In genomic region chr3:169179193-169180122, GRCh38 we compare ENCODE assay signal across 32 cellular contexts.
DNase-seq lines count a peak whose midpoint lies in the region; ATAC-seq and TF ChIP-seq lines count a peak whose summit lies in the region.
"Had no signal": no experiment of that assay in that cellular context is flagged by ENCODE, and none has a peak within 500 bp of the region (broad histone marks: within the 10 kb centered on the region; RNA-seq: fewer than 3 reads in every experiment).

No MANE protein-coding gene starts in this region.

- no peaks in the 10 kb centered on the region for H3K9me1 ChIP-seq in IMR-90 (ENCODE audit: insufficient read depth, low read length)

- POLR2A ChIA-PET in IMR-90 (lab: Charles Lee; ENCODE audit: unreplicated experiment) = interaction anchor here (0.5 kb wide), 1 partner anchor 325 kb away, joined by 3 read pairs; no protein-coding TSS in a partner anchor

- H2AK9ac ChIP-seq in IMR-90 (replicated peaks; ENCODE audit: low read depth, low read length, poor library complexity) = no peak overlapping the region

- H3K36me3 Mint-ChIP-seq in mesothelial cell of epicardium = no peaks in the 10 kb centered on the region

- H3K27ac Mint-ChIP-seq in mesothelial cell of epicardium = no peak overlapping the region
- H3K27ac Mint-ChIP-seq: activated naive CD4-positive, alpha-beta T cell treated with anti-CD3 and anti-CD28 coated beads for 36 hours; activated T-helper 1 cell treated with anti-CD3 and anti-CD28 coated beads, Interleukin-12 subunit alpha, Interleukin-12 subunit beta, Interleukin-2, Interleukin-4 antibody, amounts not matched to agents 30 ng/mL and 10 ng/mL and 1 ng/mL, durations not matched to agents 14 hours and 24 hours and 36 hours; stimulated activated naive CD8-positive, alpha-beta T cell treated with anti-CD3 and anti-CD28 coated beads, Interleukin-15, Interleukin-2, amounts not matched to agents 100 ng/mL and 50 ng/mL, for 24 hours had no signal

- no peaks in the 10 kb centered on the region for H3K79me1 ChIP-seq in IMR-90 (ENCODE audit: low read depth in 1 of 2, low read length in 2 of 2)

- H3K27me3 Mint-ChIP-seq in mesothelial cell of epicardium (ENCODE audit: low read depth) = no peaks in the 10 kb centered on the region

- intact Hi-C loops in IMR-90 (cut with micrococcal nuclease) = no loop called here
- intact Hi-C loops in left lung (cut with DNase I) = no loop called here

- H3K18ac ChIP-seq in IMR-90 (ENCODE audit: low read depth, low read length) = no peak overlapping the region

- no peak overlapping the region for H3K23ac ChIP-seq in IMR-90 (ENCODE audit: low read depth, low read length)

- dilution Hi-C loops in IMR-90 (cut with HindIII; ENCODE audit: low sequenced_read_pairs, unreplicated experiment) = no loop called here

- H4K91ac ChIP-seq in IMR-90 (ENCODE audit: insufficient read depth, low read depth, low read length) = no peak overlapping the region

- H4K5ac ChIP-seq in IMR-90 (ENCODE audit: low read depth, low read length) = no peak overlapping the region

- H3K27me3 ChIP-seq in H7 (ENCODE audit: control insufficient read depth, insufficient read depth, low read length) = no peaks in the 10 kb centered on the region
- H3K27me3 ChIP-seq in IMR-90 (ENCODE audit: control insufficient read depth, insufficient read depth, low read length) = peaks cover 2% of the 10 kb centered on the region; the same call in 1 of the 2 replicates
- no peaks in the 10 kb centered on the region for H3K27me3 ChIP-seq in left lung
- H3K27me3 ChIP-seq: adrenal gland, BLaER1, brain microvascular endothelial cell, esophagus squamous epithelium, MG63, Peyer's patch, SJCRH30, uterus had no signal

- WGBS in IMR-90 (ENCODE audit: extremely low coverage in 2 of 2, insufficient read length in 1 of 2), 2 experiments = 100% methylated on average over 1 of the region's 7 CpGs; no CpG with 5 or more reads in 1 of the 2 experiments

- ATAC-seq in IMR-90 (ENCODE audit: low read depth) (no peak), left lung (peak; percentile 50)
- ATAC-seq: K562 had no signal

- H3K36me3 ChIP-seq in H7 (replicated peaks; ENCODE audit: control insufficient read depth, insufficient read depth, low read length) (no peaks in the 10 kb centered on the region), IMR-90 (ENCODE audit: control insufficient read depth, insufficient read depth, low read length) (no peaks in the 10 kb centered on the region), SK-N-MC (ENCODE audit: insufficient read depth, low read length) (no peaks in the 10 kb centered on the region), left lung (no peaks in the 10 kb centered on the region)
- H3K36me3 ChIP-seq: adrenal gland, BLaER1, brain microvascular endothelial cell, esophagus squamous epithelium, MG63, Peyer's patch, SJCRH30, thoracic aorta, uterus had no signal

- H3K9me3 ChIP-seq in IMR-90 (ENCODE audit: control insufficient read depth, insufficient read depth, low read length) (no peaks in the 10 kb centered on the region), SK-N-MC (ENCODE audit: low read depth, low read length) (no peaks in the 10 kb centered on the region), left lung (no peaks in the 10 kb centered on the region)
- H3K9me3 ChIP-seq: adrenal gland, BLaER1, esophagus squamous epithelium, MG63, Peyer's patch, SJCRH30, thoracic aorta, uterus had no signal

- no peaks in the 10 kb centered on the region for H3K4me1 ChIP-seq in IMR-90 (ENCODE audit: control insufficient read depth, insufficient read depth, low read length)
- no peaks in the 10 kb centered on the region for H3K4me1 ChIP-seq in left lung
- H3K4me1 ChIP-seq: adrenal gland, BLaER1, Peyer's patch, SJCRH30, uterus had no signal

- peaks cover 7% of the 10 kb centered on the region for H3K9me3 Mint-ChIP-seq in mesothelial cell of epicardium
- H3K9me3 Mint-ChIP-seq: activated naive CD4-positive, alpha-beta T cell treated with anti-CD3 and anti-CD28 coated beads for 36 hours; activated T-helper 1 cell treated with anti-CD3 and anti-CD28 coated beads, Interleukin-12 subunit alpha, Interleukin-12 subunit beta, Interleukin-2, Interleukin-4 antibody, amounts not matched to agents 30 ng/mL and 10 ng/mL and 1 ng/mL, durations not matched to agents 14 hours and 24 hours and 36 hours; stimulated activated naive CD8-positive, alpha-beta T cell treated with anti-CD3 and anti-CD28 coated beads, Interleukin-15, Interleukin-2, amounts not matched to agents 100 ng/mL and 50 ng/mL, for 24 hours had no signal

- H2BK15ac ChIP-seq in IMR-90 (ENCODE audit: low read depth, low read length) = no peak overlapping the region

- H3K4me3 ChIP-seq in H7 (ENCODE audit: insufficient read depth, low read depth, low read length) (no peak overlapping the region), IMR-90 (ENCODE audit: insufficient read depth, low read depth, low read length) (no peak overlapping the region), SK-N-MC (no peak overlapping the region), left lung (no peak overlapping the region)
- H3K4me3 ChIP-seq: adrenal gland, BLaER1, esophagus squamous epithelium, K562, MG63, Peyer's patch, SJCRH30, skin epidermis, thoracic aorta, uterus had no signal

- no peak overlapping the region for H2AFZ ChIP-seq in IMR-90 (replicated peaks; ENCODE audit: low read length, poor library complexity)

- no peak for TF ChIP-seq CTCF in IMR-90 (conservative IDR thresholded peaks at IDR 0.05; ENCODE audit: low read depth, low read length)
- TF ChIP-seq CTCF in left lung (IDR thresholded peaks at IDR 0.05) = no peak
- no peak for TF ChIP-seq CTCF in mesothelial cell of epicardium (IDR thresholded peaks at IDR 0.05; ENCODE audit: unreplicated experiment)

- H3K4me3 Mint-ChIP-seq in mesothelial cell of epicardium = no peak overlapping the region
- H3K4me3 Mint-ChIP-seq: activated naive CD4-positive, alpha-beta T cell treated with anti-CD3 and anti-CD28 coated beads for 36 hours; activated T-helper 1 cell treated with anti-CD3 and anti-CD28 coated beads, Interleukin-12 subunit alpha, Interleukin-12 subunit beta, Interleukin-2, Interleukin-4 antibody, amounts not matched to agents 30 ng/mL and 10 ng/mL and 1 ng/mL, durations not matched to agents 14 hours and 24 hours and 36 hours; stimulated activated naive CD8-positive, alpha-beta T cell treated with anti-CD3 and anti-CD28 coated beads, Interleukin-15, Interleukin-2, amounts not matched to agents 100 ng/mL and 50 ng/mL, for 24 hours had no signal

- H4K20me1 ChIP-seq in IMR-90 (ENCODE audit: insufficient read depth, low read length) = no peaks in the 10 kb centered on the region
- H4K20me1 ChIP-seq: BLaER1 had no signal

- peaks cover 21% of the 10 kb centered on the region for H3K4me1 Mint-ChIP-seq in mesothelial cell of epicardium

- H2BK20ac ChIP-seq in IMR-90 (ENCODE audit: low read depth, low read length) = no peak overlapping the region

- H3K9ac ChIP-seq in IMR-90 (ENCODE audit: low read depth, low read length) (no peak overlapping the region), SK-N-MC (ENCODE audit: insufficient read length) (no peak overlapping the region)
- H3K9ac ChIP-seq: BLaER1 had no signal

- H2BK5ac ChIP-seq in IMR-90 (ENCODE audit: low read depth, low read length, poor library complexity, severe bottlenecking) = no peak overlapping the region

- H3K4me2 ChIP-seq in IMR-90 (ENCODE audit: low read depth, low read length) = no peak overlapping the region
- H3K4me2 ChIP-seq: BLaER1 had no signal

- CTCF ChIA-PET in IMR-90 (lab: Yijun Ruan, JAX) = interaction anchor here (0.6 kb wide), 1 partner anchor 151 kb away, joined by 8 read pairs; no protein-coding TSS in a partner anchor

- no peak overlapping the region for H3K56ac ChIP-seq in IMR-90 (ENCODE audit: extremely low read depth, insufficient read depth, low read length)

- in situ Hi-C loops in IMR-90 (cut with MboI; ENCODE audit: low sequenced_read_pairs) = no loop called here

- no TSS peak for BruUV-seq in IMR-90 (replicated peaks; lab: Mats Ljungman, UMichigan)

- DNase-seq in H7 (peak; percentile 2), IMR-90 (peak; percentile 18), SK-N-MC (ENCODE audit: low read depth, low spot score) (no peak), left lung (no peak), NCI-H187 (lab: John Stamatoyannopoulos, UW) (no peak), mesothelial cell of epicardium (ENCODE audit: low spot score in 2 of 2, unreplicated experiment in 2 of 2) (no peak), COLO829 (ENCODE audit: low spot score) (no peak)
- no peak for DNase-seq in activated CD4-positive, alpha-beta T cell treated with anti-CD3 and anti-CD28 coated beads, Interleukin-2, amount 50 U/mL, for 1 hour
- DNase-seq: activated CD4-positive, alpha-beta T cell treated with anti-CD3 and anti-CD28 coated beads, Interleukin-2, amount 50 U/mL, for 48 hours; activated naive CD4-positive, alpha-beta T cell treated with anti-CD3 and anti-CD28 coated beads for 36 hours; adrenal gland; brain microvascular endothelial cell; COR-L47; cortex of kidney; DMS53; esophagus squamous epithelium; GDM1; HCEC 1CT; mesendoderm; MG63; NCI-H1436; NCI-H2227 treated with DMSO at 0.1 percent for 48 hours; NK-92 treated with Interleukin-12 subunit alpha and Interleukin-12 subunit beta, amount 100 ng/mL, for 24 hours; Peyer's patch; SJCRH30; uterus had no signal

- TF ChIP-seq POLR2A in IMR-90 (IDR thresholded peaks at IDR 0.05; ENCODE audit: low read depth, low read length) = no peak

- H3K4ac ChIP-seq in IMR-90 (ENCODE audit: low read depth, low read length) = no peak overlapping the region

- no peak overlapping the region for H3K14ac ChIP-seq in IMR-90 (replicated peaks; ENCODE audit: low read depth, low read length)

- H2BK120ac ChIP-seq in IMR-90 (ENCODE audit: low read depth, low read length) = no peak overlapping the region

- no peak overlapping the region for H4K8ac ChIP-seq in IMR-90 (ENCODE audit: low read depth in 2 of 2, low read length in 2 of 2)

- no peak overlapping the region for H2AK5ac ChIP-seq in IMR-90 (ENCODE audit: low read depth, low read length)

- H3K27ac ChIP-seq in IMR-90 (ENCODE audit: insufficient read depth, low read length) (no peak overlapping the region), SK-N-MC (0 out of 2 replicates have a peak overlapping the region, but pooled peaks have one; percentile 3), left lung (no peak overlapping the region)
- H3K27ac ChIP-seq: adrenal gland, BLaER1, brain microvascular endothelial cell, esophagus squamous epithelium, Peyer's patch, SJCRH30, skin epidermis, thoracic aorta, uterus had no signal

- no peak for TF ChIP-seq RAD21 in IMR-90 (IDR thresholded peaks at IDR 0.05; ENCODE audit: low read length)

TF ChIP-seq in IMR-90, 13 proteins besides CTCF, POLR2A, EP300 and RAD21:
- TF ChIP-seq USF2 (IDR thresholded peaks at IDR 0.05; ENCODE audit: low read depth, low read length) = no peak
TF ChIP-seq in IMR-90: peak in this region for 0.

Comparison
In these comparisons a context has a peak if more than half of its experiments do, and no peak if none do; other contexts are left out.
1. DNase-seq: peak in H7 (single experiment) and IMR-90 (single experiment); none in SK-N-MC (single experiment), left lung (0 of 2), NCI-H187 (0 of 2), activated CD4-positive, alpha-beta T cell treated with anti-CD3 and anti-CD28 coated beads, Interleukin-2, amount 50 U/mL, for 1 hour (single experiment), mesothelial cell of epicardium (0 of 2) and COLO829 (single experiment).